15 cellular contexts compared by ENCODE assay signal in the genomic region with DNA sequence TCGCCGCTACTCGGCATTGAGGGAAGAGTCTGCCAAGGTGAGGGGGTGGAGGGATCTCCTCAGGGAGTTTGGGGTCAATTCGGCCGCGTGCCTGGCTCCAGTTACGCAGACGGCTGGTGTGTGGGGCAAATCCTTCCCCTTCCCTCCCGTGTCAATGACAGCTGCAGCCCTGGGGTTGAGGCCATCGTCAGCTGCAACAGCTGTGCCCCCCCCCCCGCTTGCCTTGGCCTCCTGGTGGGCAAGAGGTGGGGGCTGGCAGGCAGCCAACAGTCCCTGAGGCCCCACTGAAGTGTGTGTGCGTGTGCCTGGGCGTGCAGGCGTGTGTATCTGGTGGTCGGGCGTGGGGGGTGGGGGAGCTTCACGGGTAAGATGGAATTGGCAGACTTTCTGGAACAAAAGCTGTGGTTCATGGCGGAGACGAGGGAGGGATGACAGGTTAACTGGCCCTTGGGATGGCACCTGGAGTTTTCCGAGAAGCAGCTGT. TPM values are rescaled to one million over a fixed set of nuclear protein-coding genes. Genes with fewer than 3 reads are reported as not detected.
DNase-seq lines count a peak whose midpoint lies in the region; TF ChIP-seq lines count a peak whose summit lies in the region.
"Had no signal": no experiment of that assay in that cellular context is flagged by ENCODE, and none has a peak within 500 bp of the region (broad histone marks: within the 10 kb centered on the region; RNA-seq: fewer than 3 reads in every experiment).

No MANE protein-coding gene starts in this region.

- no peak overlapping the region for H2AFZ ChIP-seq in neural progenitor cell (replicated peaks)

- H3K4me2 ChIP-seq in neural progenitor cell: no peak overlapping the region

- no peak overlapping the region for H3K27ac Mint-ChIP-seq in neural progenitor cell

- peak overlapping the region; percentile 27 for H3K4me3 ChIP-seq in BE2C (ENCODE audit: low read depth, low read length)
- no peak overlapping the region for H3K4me3 ChIP-seq in neural progenitor cell
- H3K4me3 ChIP-seq: thyroid gland had no signal

- H3K27ac ChIP-seq in neural progenitor cell: no peak overlapping the region
- H3K27ac ChIP-seq: thyroid gland had no signal

- TF ChIP-seq CTCF in BE2C (IDR thresholded peaks at IDR 0.05; ENCODE audit: low read depth, low read length) (no peak), neural progenitor cell (IDR thresholded peaks at IDR 0.05) (no peak)

- no peak overlapping the region for H3K4me3 Mint-ChIP-seq in neural progenitor cell

- no peaks in the 10 kb centered on the region for H3K9me3 Mint-ChIP-seq in neural progenitor cell

- no peaks in the 10 kb centered on the region for H3K27me3 ChIP-seq in BE2C
- H3K27me3 ChIP-seq in neural progenitor cell: no peaks in the 10 kb centered on the region
- H3K27me3 ChIP-seq: thyroid gland had no signal

- H3K36me3 Mint-ChIP-seq in neural progenitor cell: peaks cover 13% of the 10 kb centered on the region

- H3K4me1 ChIP-seq in BE2C (peaks cover 23% of the 10 kb centered on the region), neural progenitor cell (peaks cover 28% of the 10 kb centered on the region)
- H3K4me1 ChIP-seq: thyroid gland had no signal

- H3K9me3 ChIP-seq in BE2C (no peaks in the 10 kb centered on the region), neural progenitor cell (ENCODE audit: low read depth) (no peaks in the 10 kb centered on the region)
- H3K9me3 ChIP-seq: thyroid gland had no signal

- H3K27me3 Mint-ChIP-seq in neural progenitor cell (ENCODE audit: insufficient read depth, low read depth): peaks cover 2% of the 10 kb centered on the region

- peak; percentile 88 for DNase-seq in BE2C
- DNase-seq in MV-4-11 (lab: John Stamatoyannopoulos, UW): peak; percentile 8
- peak; percentile 71 for DNase-seq in NCI-H345 treated with DMSO at 0.1 percent for 48 hours (lab: John Stamatoyannopoulos, UW; ENCODE audit: unreplicated experiment)
- peak; percentile 69 for DNase-seq in left kidney (ENCODE audit: low read depth, low spot score)
- DNase-seq in HPDE6-E6E7 (ENCODE audit: extremely low spot score): no peak
- DNase-seq in T-helper 9 cell: no peak
- DNase-seq in neural progenitor cell (ENCODE audit: low spot score): no peak
- DNase-seq in HEK293T (ENCODE audit: extremely low spot score): no peak
- DNase-seq: GOT3; stimulated activated CD4-positive, alpha-beta T cell treated with anti-CD3 and anti-CD28 coated beads, Interleukin-4, amount 100 ng/mL, for 1 hour; thyroid gland had no signal

- CTCF ChIA-PET in HEK293T (lab: Yijun Ruan, JAX): interaction anchor here (0.7 to 4.3 kb wide), 2 partner anchors 12 to 152 kb away, joined by 3 to 25 read pairs; no protein-coding TSS in a partner anchor

- H3K79me2 ChIP-seq in neural progenitor cell (ENCODE audit: low read depth): no peaks in the 10 kb centered on the region

- H4K20me1 ChIP-seq in neural progenitor cell (ENCODE audit: low read depth): no peaks in the 10 kb centered on the region

- H3F3A ChIP-seq in neural progenitor cell (ENCODE audit: low read depth): no peaks in the 10 kb centered on the region

- H3K4me1 Mint-ChIP-seq in neural progenitor cell: peaks cover 33% of the 10 kb centered on the region

- H3K9ac ChIP-seq in neural progenitor cell: no peak overlapping the region

- H3K36me3 ChIP-seq in BE2C (no peaks in the 10 kb centered on the region), neural progenitor cell (no peaks in the 10 kb centered on the region)
- H3K36me3 ChIP-seq: thyroid gland had no signal

- POLR2A ChIA-PET in HEK293T (lab: Yijun Ruan, JAX): no interaction called here

TF ChIP-seq in HEK293T, 16 proteins besides CTCF, POLR2A, EP300 and RAD21:
- TF ChIP-seq CTBP1 (IDR thresholded peaks at IDR 0.05; ENCODE audit: borderline replicate concordance) (no peak), ZNF384 (IDR thresholded peaks at IDR 0.05) (no peak), SUZ12 (IDR thresholded peaks at IDR 0.05) (no peak), ARNT (IDR thresholded peaks at IDR 0.05) (no peak), NFRKB (IDR thresholded peaks at IDR 0.05) (no peak), BHLHE40 (IDR thresholded peaks at IDR 0.05; ENCODE audit: borderline replicate concordance) (no peak), HDGF (IDR thresholded peaks at IDR 0.05; ENCODE audit: borderline replicate concordance) (no peak), SP1 (IDR thresholded peaks at IDR 0.05) (no peak), FOXA1 (IDR thresholded peaks at IDR 0.05) (no peak), TARDBP (IDR thresholded peaks at IDR 0.05) (no peak), ELF4 (IDR thresholded peaks at IDR 0.05) (no peak), FOXK2 (IDR thresholded peaks at IDR 0.05) (no peak), FOXM1 (IDR thresholded peaks at IDR 0.05; ENCODE audit: borderline replicate concordance) (no peak), L3MBTL2 (conservative IDR thresholded peaks at IDR 0.05) (no peak), LEF1 (IDR thresholded peaks at IDR 0.05; ENCODE audit: borderline replicate concordance) (no peak)
- TF ChIP-seq, protein P1, sequence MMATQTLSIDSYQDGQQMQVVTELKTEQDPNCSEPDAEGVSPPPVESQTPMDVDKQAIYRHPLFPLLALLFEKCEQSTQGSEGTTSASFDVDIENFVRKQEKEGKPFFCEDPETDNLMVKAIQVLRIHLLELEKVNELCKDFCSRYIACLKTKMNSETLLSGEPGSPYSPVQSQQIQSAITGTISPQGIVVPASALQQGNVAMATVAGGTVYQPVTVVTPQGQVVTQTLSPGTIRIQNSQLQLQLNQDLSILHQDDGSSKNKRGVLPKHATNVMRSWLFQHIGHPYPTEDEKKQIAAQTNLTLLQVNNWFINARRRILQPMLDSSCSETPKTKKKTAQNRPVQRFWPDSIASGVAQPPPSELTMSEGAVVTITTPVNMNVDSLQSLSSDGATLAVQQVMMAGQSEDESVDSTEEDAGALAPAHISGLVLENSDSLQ (IDR thresholded peaks at IDR 0.05): no peak

RNA-seq across cellular contexts. Expression of gene PPFIA4, which starts 25.6 kb away (rescaled TPM):
- 3.7 TPM for polyA plus RNA-seq in BE2C (2012; ENCODE audit: insufficient read depth, insufficient read length, low read depth)
- 21.5 and 23.5 TPM in 2 replicates for total RNA-seq in neural progenitor cell (ENCODE audit: low replicate concordance)

RNA-seq across cellular contexts. Expression of gene MYOG, which starts 33.9 kb away (rescaled TPM):
- not detected for polyA plus RNA-seq in BE2C (2012; ENCODE audit: insufficient read depth, insufficient read length, low read depth)
- total RNA-seq in neural progenitor cell (ENCODE audit: low replicate concordance): not detected in 2 replicates
- total RNA-seq: endothelial cell of umbilical vein, OCI-LY7, right cardiac atrium, thyroid gland had no signal
- polyA plus RNA-seq: endothelial cell of umbilical vein, neural cell, right cardiac atrium had no signal

RNA-seq across cellular contexts. Expression of gene TMEM183A, which starts 44.7 kb away (rescaled TPM):
- polyA plus RNA-seq in BE2C (2012; ENCODE audit: insufficient read depth, insufficient read length, low read depth): 74.4 TPM
- 92.4 and 111 TPM in 2 replicates for total RNA-seq in neural progenitor cell (ENCODE audit: low replicate concordance)

Comparison
In these comparisons a context has a peak if more than half of its experiments do, and no peak if none do; other contexts are left out.
1. DNase-seq: peak in BE2C (single experiment), MV-4-11 (single experiment), NCI-H345 treated with DMSO at 0.1 percent for 48 hours (single experiment) and left kidney (single experiment); none in HPDE6-E6E7 (single experiment), T-helper 9 cell (single experiment), neural progenitor cell (single experiment) and HEK293T (single experiment).